19 cellular contexts compared by ENCODE assay signal in the genomic region with DNA sequence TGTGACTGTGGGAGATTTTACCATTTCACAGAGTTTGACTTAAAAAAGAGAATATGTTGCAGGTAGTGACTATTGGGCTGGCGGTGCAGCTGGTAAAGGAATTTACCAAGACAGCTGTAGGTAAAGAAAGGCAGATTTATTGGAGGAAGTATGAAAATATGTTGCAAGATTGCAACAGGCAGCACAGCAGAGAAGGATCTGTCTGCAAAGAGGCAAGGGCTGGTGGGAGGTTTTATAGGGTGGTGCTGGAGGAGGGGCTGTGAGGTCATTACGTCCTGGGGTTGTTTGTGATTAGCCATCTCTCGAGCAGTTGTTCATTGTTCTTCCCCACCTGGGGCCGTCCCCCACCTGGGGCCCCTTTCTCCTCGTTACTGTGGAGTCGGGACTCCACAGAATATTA.
"Had no signal": no experiment of that assay in that cellular context is flagged by ENCODE, and none has a peak within 500 bp of the region (broad histone marks: within the 10 kb centered on the region; RNA-seq: fewer than 3 reads in every experiment).

No MANE protein-coding gene starts in this region.

- H3K27me3 ChIP-seq: cardiac muscle cell, esophagus muscularis mucosa, gastroesophageal sphincter, heart left ventricle, left lung, right atrium auricular region, tibial nerve had no signal

- H3K9me3 ChIP-seq: esophagus muscularis mucosa, gastroesophageal sphincter, left lung, prostate gland, right atrium auricular region had no signal

- DNase-seq: activated CD4-positive, alpha-beta T cell treated with anti-CD3 and anti-CD28 coated beads for 36 hours; activated CD4-positive, alpha-beta T cell treated with anti-CD3 and anti-CD28 coated beads, Interleukin-2, amount 50 U/mL, for 48 hours; activated gamma-delta T cell treated with Interleukin-2 at 50 U/mL for 16 hours; activated naive CD8-positive, alpha-beta T cell treated with anti-CD3 and anti-CD28 coated beads, Interleukin-2, amount 10 ng/mL, durations not matched to agents 7 days and 5 days; activated T-cell treated with anti-CD3 and anti-CD28 coated beads for 4 hours; amygdala; effector CD8-positive, alpha-beta T cell; heart left ventricle; left lung; nephron progenitor cell; stimulated activated naive CD8-positive, alpha-beta T cell treated with anti-CD3 and anti-CD28 coated beads, Interleukin-15, Interleukin-2, amounts not matched to agents 100 U/mL and 50 U/mL, for 24 hours had no signal

- ATAC-seq: activated CD4-positive, alpha-beta T cell treated with anti-CD3 and anti-CD28 coated beads for 36 hours; gastroesophageal sphincter; left lung; stimulated activated naive CD8-positive, alpha-beta T cell treated with anti-CD3 and anti-CD28 coated beads, Interleukin-15, Interleukin-2, amounts not matched to agents 100 U/mL and 50 U/mL, for 24 hours; WTC11 had no signal

- H3K4me1 ChIP-seq: heart left ventricle, left lung, prostate gland, right atrium auricular region, tibial nerve had no signal

- H3K4me3 ChIP-seq: cardiac muscle cell, esophagus muscularis mucosa, gastroesophageal sphincter, heart left ventricle, left lung, prostate gland, right atrium auricular region, skin epidermis, tibial nerve had no signal

- H3K27ac ChIP-seq: cardiac muscle cell, esophagus muscularis mucosa, heart left ventricle, left lung, prostate gland, right atrium auricular region, skin epidermis, tibial nerve had no signal
